Comparison of ENCODE assay signal across 8 cellular contexts in the genomic region with DNA sequence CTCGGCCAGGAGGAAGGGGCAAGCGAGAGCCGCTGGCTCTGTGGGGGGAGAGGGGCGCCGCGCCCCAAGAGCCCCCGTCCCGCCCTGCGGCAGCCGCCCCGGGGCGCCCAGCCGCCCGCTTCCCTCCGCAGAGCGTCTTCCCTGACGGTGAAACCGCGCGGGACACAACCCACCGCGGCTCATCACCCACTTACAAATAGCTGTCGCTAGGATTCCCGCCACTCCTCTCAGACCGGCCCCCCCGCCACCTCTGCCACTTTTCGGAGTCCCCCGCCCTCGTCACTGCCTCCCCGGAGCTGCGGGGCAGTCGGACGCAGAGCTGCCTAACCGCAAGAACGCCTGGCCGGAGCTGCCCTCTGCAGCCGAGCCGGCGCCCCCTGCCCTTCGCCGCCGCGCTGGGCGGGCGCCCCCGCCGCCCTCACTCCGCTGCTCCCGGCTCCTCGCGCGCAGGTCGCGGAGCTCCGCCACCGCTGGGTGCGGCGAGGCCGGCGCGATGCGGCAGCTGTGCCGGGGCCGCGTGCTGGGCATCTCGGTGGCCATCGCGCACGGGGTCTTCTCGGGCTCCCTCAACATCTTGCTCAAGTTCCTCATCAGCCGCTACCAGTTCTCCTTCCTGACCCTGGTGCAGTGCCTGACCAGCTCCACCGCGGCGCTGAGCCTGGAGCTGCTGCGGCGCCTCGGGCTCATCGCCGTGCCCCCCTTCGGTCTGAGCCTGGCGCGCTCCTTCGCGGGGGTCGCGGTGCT. TPM values are rescaled to one million over a fixed set of nuclear protein-coding genes. Genes with fewer than 3 reads are reported as not detected.
DNase-seq lines count a peak whose midpoint lies in the region; ATAC-seq and TF ChIP-seq lines count a peak whose summit lies in the region.

A gene with protein sequence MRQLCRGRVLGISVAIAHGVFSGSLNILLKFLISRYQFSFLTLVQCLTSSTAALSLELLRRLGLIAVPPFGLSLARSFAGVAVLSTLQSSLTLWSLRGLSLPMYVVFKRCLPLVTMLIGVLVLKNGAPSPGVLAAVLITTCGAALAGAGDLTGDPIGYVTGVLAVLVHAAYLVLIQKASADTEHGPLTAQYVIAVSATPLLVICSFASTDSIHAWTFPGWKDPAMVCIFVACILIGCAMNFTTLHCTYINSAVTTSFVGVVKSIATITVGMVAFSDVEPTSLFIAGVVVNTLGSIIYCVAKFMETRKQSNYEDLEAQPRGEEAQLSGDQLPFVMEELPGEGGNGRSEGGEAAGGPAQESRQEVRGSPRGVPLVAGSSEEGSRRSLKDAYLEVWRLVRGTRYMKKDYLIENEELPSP (plus strand): TSS at position 366 of the 744 bp plus-strand sequence. CDS start 128 bp downstream, at position 494.

- no peak for TF ChIP-seq CTCF in lung (IDR thresholded peaks at IDR 0.05; ENCODE audit: control extremely low read depth, extremely low read depth)
- TF ChIP-seq CTCF in tibial nerve (IDR thresholded peaks at IDR 0.05), result no peak

- ATAC-seq in GM18511 (IDR thresholded peaks at IDR 0.05; ENCODE audit: unreplicated experiment) (peak; percentile 41), lung (ENCODE audit: insufficient read depth, low FRiP score) (no peak)

- no peak for TF ChIP-seq EP300 in tibial nerve (IDR thresholded peaks at IDR 0.05)

- peaks cover 0 to 6% of the 10 kb centered on the region in 2 donors for H3K9me3 ChIP-seq in lung (ENCODE audit: control insufficient read depth in 2 of 2, insufficient read depth in 1 of 2, low read length in 1 of 2)
- no peaks in the 10 kb centered on the region for H3K9me3 ChIP-seq in tibial nerve

- DNase-seq in SK-N-DZ (ENCODE audit: low spot score), result peak; percentile 57
- DNase-seq in dermis blood vessel endothelial cell, result peak; percentile 38
- no peak for DNase-seq in lung (ENCODE audit: low spot score)
- no peak for DNase-seq in tibial nerve (ENCODE audit: low spot score in 2 of 2)
- no peak for DNase-seq in DMS153 (lab: John Stamatoyannopoulos, UW)
- no peak for DNase-seq in T1000 (lab: John Stamatoyannopoulos, UW)

- H3K36me3 ChIP-seq in ACC112 (ENCODE audit: insufficient read depth, low read length) (no peaks in the 10 kb centered on the region), lung (ENCODE audit: control insufficient read depth in 2 of 2, insufficient read depth in 2 of 2, low read length in 2 of 2) (no peaks in the 10 kb centered on the region), tibial nerve (peaks cover 0 to under 1% (median 0%) of the 10 kb centered on the region in 3 donors)

- H2AFZ ChIP-seq in ACC112 (ENCODE audit: low read length, unreplicated experiment), result peak within 1 kb of the TSS; percentile 80

- WGBS in lung, 2 donors, result 0 to 1% methylated on average over 69 to 86 of the region's 86 CpGs
- WGBS in tibial nerve, 2 donors, result 1 to 3% methylated on average over 30 to 32 of the region's 86 CpGs

- no peak for TF ChIP-seq POLR2A in tibial nerve (IDR thresholded peaks at IDR 0.05)

- peak within 1 kb of the TSS; percentile 75 for H3K4me3 ChIP-seq in ACC112 (ENCODE audit: low read depth, low read length)
- H3K4me3 ChIP-seq in lung, result peak within 1 kb of the TSS; percentile 14
- peak within 1 kb of the TSS; percentile 20 to 52 (median 45) for H3K4me3 ChIP-seq in tibial nerve

- H3K4me1 ChIP-seq in ACC112 (ENCODE audit: control insufficient read depth, insufficient read depth, low read length, unreplicated experiment) (no peaks in the 10 kb centered on the region), lung (ENCODE audit: control insufficient read depth in 2 of 2, insufficient read depth in 2 of 2, low read length in 2 of 2) (peaks cover 0 to 27% of the 10 kb centered on the region in 2 donors), tibial nerve (peaks cover 0 to 38% (median 31%) of the 10 kb centered on the region in 4 donors)

- H3K27ac ChIP-seq in ACC112 (ENCODE audit: low read depth, low read length), result no peak within 1 kb of the TSS
- no peak within 1 kb of the TSS for H3K27ac ChIP-seq in lung (ENCODE audit: low read depth in 1 of 2, low read length in 1 of 2)
- H3K27ac ChIP-seq in tibial nerve, result no peak within 1 kb of the TSS

- H3K27me3 ChIP-seq in ACC112 (ENCODE audit: insufficient read depth, low read length), result peaks cover 60% of the 10 kb centered on the region
- H3K27me3 ChIP-seq in lung (ENCODE audit: control insufficient read depth, insufficient read depth), result no peaks in the 10 kb centered on the region
- H3K27me3 ChIP-seq in tibial nerve, result peaks cover 2 to 71% of the 10 kb centered on the region in 2 donors

- no peaks in the 10 kb centered on the region for H3K79me2 ChIP-seq in ACC112 (ENCODE audit: control insufficient read depth, insufficient read depth, low read length, unreplicated experiment)

RNA-seq across cellular contexts. Expression of the gene that starts here (rescaled TPM):
- 1.7 and 2.4 TPM in 2 replicates for polyA plus RNA-seq in SK-N-DZ (2014; cell fraction: cytosol; rRNA removed)
- 3.0 and 3.2 TPM in 2 replicates for polyA plus RNA-seq in SK-N-DZ (2014; cell fraction: nucleus; rRNA removed)
- total RNA-seq in dermis blood vessel endothelial cell (not detected in 2 replicates), lung (under 1 TPM; 0.09 to 0.54 TPM), tibial nerve (not detected)
- under 1 TPM in 1 of 2 donors, not detected in 1; 0.03 TPM for polyA plus RNA-seq in lung

Comparison
In these comparisons a context has a peak if more than half of its experiments do, and no peak if none do; other contexts are left out.
1. Peak in DNase-seq in dermis blood vessel endothelial cell; RNA of the gene not detected or under 1 TPM.
2. H3K4me3 ChIP-seq: peak in every context shown above with its lines; median percentile 75 in ACC112; 45 in tibial nerve; 14 in lung.